ENCODE assay signal across 19 cellular contexts in the genomic region with DNA sequence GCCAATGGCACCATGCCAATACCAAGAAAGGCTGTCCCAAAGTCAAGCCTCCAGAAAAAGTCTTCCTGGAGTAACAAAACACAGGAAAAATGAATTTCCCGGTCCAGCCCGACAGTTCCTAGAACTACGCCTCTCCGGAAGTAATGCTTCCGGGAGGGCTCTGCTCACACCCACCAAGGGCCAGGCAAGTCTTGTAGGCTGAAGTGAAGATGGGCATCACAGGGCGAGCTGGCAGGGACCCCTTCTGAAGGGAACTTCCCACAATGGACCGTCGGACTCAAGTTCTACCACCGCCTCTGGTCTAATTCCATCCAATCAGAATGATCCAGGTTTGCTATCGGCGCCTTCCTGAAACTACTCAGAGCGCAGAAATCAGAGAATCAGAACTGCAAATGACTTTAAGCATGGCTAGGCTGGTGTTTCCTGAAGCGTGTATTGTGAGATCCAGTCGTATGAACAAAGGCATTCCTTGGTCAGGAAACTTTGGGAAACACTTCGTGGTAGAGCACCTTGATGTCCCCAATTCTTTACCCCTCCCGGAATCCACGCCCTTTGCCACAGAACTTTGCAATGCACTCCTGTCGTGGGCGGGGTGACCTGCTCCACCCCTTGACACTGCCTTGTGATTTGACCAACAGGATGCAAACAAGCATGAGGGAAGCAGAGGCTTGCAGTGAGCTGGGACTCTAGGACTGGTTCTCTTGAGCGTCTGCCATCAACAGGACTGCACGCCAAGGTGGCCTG.
A peak's percentile ranks its signal among the peaks of the same experiment; 100 is the strongest.
DNase-seq lines count a peak whose midpoint lies in the region; FAIRE-seq and TF ChIP-seq lines count a peak whose summit lies in the region.
"Had no signal": no experiment of that assay in that cellular context is flagged by ENCODE, and none has a peak within 500 bp of the region (broad histone marks: within the 10 kb centered on the region; RNA-seq: fewer than 3 reads in every experiment).

No MANE protein-coding gene starts in this region.

- H4K5ac ChIP-seq in H1 (ENCODE audit: insufficient read length, low read depth, low read length) (no peak overlapping the region), mesendoderm (ENCODE audit: low read length) (no peak overlapping the region)

- TF ChIP-seq POLR2A in H1 (IDR thresholded peaks at IDR 0.05; ENCODE audit: control extremely low read depth in 1 of 2, low read depth in 2 of 2, low read length in 2 of 2) = no peak

- no peak for TF ChIP-seq EP300 in H1 (IDR thresholded peaks at IDR 0.05; ENCODE audit: borderline replicate concordance in 1 of 2, low read depth in 2 of 2, low read length in 2 of 2)

- H3K18ac ChIP-seq in H1 (ENCODE audit: extremely low read depth, low read length) (no peak overlapping the region; the same call in 1 of the 2 replicates), mesendoderm (ENCODE audit: low read length) (no peak overlapping the region)

- no peak overlapping the region for H2AFZ ChIP-seq in H1 (ENCODE audit: low read length)
- H2AFZ ChIP-seq: GM23248 had no signal

- TF ChIP-seq RAD21 in H1 (IDR thresholded peaks at IDR 0.05 in 1 of 2, conservative IDR thresholded peaks at IDR 0.05 in 1 of 2; ENCODE audit: low read depth in 2 of 2, low read length in 2 of 2) = no peak

- no peak overlapping the region for H2AK5ac ChIP-seq in H1 (ENCODE audit: low read depth, low read length)
- no peak overlapping the region for H2AK5ac ChIP-seq in mesendoderm (ENCODE audit: low read length)

- H3K23ac ChIP-seq in H1 (ENCODE audit: insufficient read length) = no peak overlapping the region
- no peak overlapping the region for H3K23ac ChIP-seq in mesendoderm (ENCODE audit: low read length)

- CTCF ChIA-PET in H1 (lab: Charles Lee; ENCODE audit: partially characterized antibody) = no interaction called here

- H2BK120ac ChIP-seq in H1 (replicated peaks; ENCODE audit: low read depth, low read length) (no peak overlapping the region), mesendoderm (ENCODE audit: low read depth, low read length) (no peak overlapping the region)

- H3K4me3 ChIP-seq in BLaER1 treated with 17β-estradiol and CSF1 and Interleukin-3, amounts not matched to agents 10 nM and 100 nM = no peak overlapping the region
- H3K4me3 ChIP-seq in H1 (ENCODE audit: extremely low read depth in 1 of 4, insufficient read depth in 2 of 4, low read depth in 3 of 4, low read length in 4 of 4) (no peak overlapping the region), mesendoderm (ENCODE audit: low read length) (no peak overlapping the region)
- H3K4me3 ChIP-seq: GM23248, left lung, thoracic aorta had no signal

- H3K56ac ChIP-seq in H1 (replicated peaks; ENCODE audit: insufficient read length, low read depth, low read length) (no peak overlapping the region), mesendoderm (ENCODE audit: low read length) (peak overlapping the region; percentile 64)

- no peaks in the 10 kb centered on the region for H3K36me3 ChIP-seq in BLaER1 treated with 17β-estradiol and CSF1 and Interleukin-3, amounts not matched to agents 10 nM and 100 nM
- H3K36me3 ChIP-seq in H1 (ENCODE audit: control insufficient read depth in 2 of 4, insufficient read depth in 4 of 4, low read length in 3 of 4) (no peaks in the 10 kb centered on the region), mesendoderm (ENCODE audit: control insufficient read depth, insufficient read depth, low read length) (no peaks in the 10 kb centered on the region)
- H3K36me3 ChIP-seq: left lung, thoracic aorta had no signal

- POLR2A ChIA-PET in H1 (lab: Charles Lee; ENCODE audit: partially characterized antibody) = no interaction called here

- 85% methylated on average over 20 of the region's 21 CpGs; no CpG with 5 or more reads in 1 of the 2 experiments for WGBS in H1 (ENCODE audit: extremely low coverage in 1 of 2, insufficient coverage in 1 of 2, insufficient read length in 1 of 2, insufficient replicate concordance in 2 of 2, low coverage in 1 of 2, low lambda C conversion rate in 2 of 2, missing lambda C conversion rate in 1 of 2), 2 experiments
- no CpG with 5 or more reads among the region's 21 CpGs for WGBS in mesendoderm (ENCODE audit: extremely low coverage, insufficient coverage, low lambda C conversion rate)

- H2BK5ac ChIP-seq in H1 (ENCODE audit: low read depth, low read length) (peak overlapping the region; percentile 15; the same call in 1 of the 2 replicates), mesendoderm (ENCODE audit: low read length) (no peak overlapping the region)

- no peak for TF ChIP-seq CTCF in H1 (IDR thresholded peaks at IDR 0.05; ENCODE audit: control extremely low read depth in 1 of 3, insufficient read depth in 1 of 3, low read depth in 1 of 3, low read length in 3 of 3)

- H3K4me2 ChIP-seq in BLaER1 treated with 17β-estradiol and CSF1 and Interleukin-3, amounts not matched to agents 10 nM and 100 nM = peak overlapping the region; percentile 42 to 75 (median 64)
- H3K4me2 ChIP-seq in H1 (ENCODE audit: insufficient read depth in 1 of 2, low read depth in 2 of 2, low read length in 2 of 2) = 0 out of 4 replicates have a peak overlapping the region, but pooled peaks of 1 of the 2 experiments have one; percentile 47
- H3K4me2 ChIP-seq in mesendoderm (ENCODE audit: low read length) = no peak overlapping the region

- H4K8ac ChIP-seq in H1 (ENCODE audit: extremely low read depth, insufficient read depth, low read length) (no peak overlapping the region), mesendoderm (ENCODE audit: low read depth, low read length) (no peak overlapping the region)

- no peak overlapping the region for H2BK15ac ChIP-seq in H1 (ENCODE audit: low read length)
- H2BK15ac ChIP-seq in mesendoderm (replicated peaks; ENCODE audit: low read depth) = no peak overlapping the region

- H2BK12ac ChIP-seq in H1 (ENCODE audit: low read depth, low read length) = peak overlapping the region; percentile 87; the same call in 1 of the 2 replicates

- no peak overlapping the region for H4K91ac ChIP-seq in H1 (replicated peaks; ENCODE audit: insufficient read length, low read length)

- H3K79me2 ChIP-seq in H1 (ENCODE audit: control insufficient read depth in 1 of 2, insufficient read depth in 2 of 2, low read length in 2 of 2) (no peaks in the 10 kb centered on the region), mesendoderm (ENCODE audit: control insufficient read depth, insufficient read depth, low read length) (no peaks in the 10 kb centered on the region)

- peaks cover 27 to 40% (median 31%) of the 10 kb centered on the region in 11 experiments for H3K9me3 ChIP-seq in BLaER1 treated with 17β-estradiol and CSF1 and Interleukin-3, amounts not matched to agents 10 nM and 100 nM (replicated peaks in 1 of 11)
- peaks cover 0 to 8% of the 10 kb centered on the region in 2 experiments; a peak in 1 of 4 replicates for H3K9me3 ChIP-seq in H1 (ENCODE audit: insufficient read depth in 2 of 2, low read depth in 1 of 2, low read length in 1 of 2)
- H3K9me3 ChIP-seq: thoracic aorta had no signal

- DNase-seq in HT-29 (ENCODE audit: low spot score) = peak; percentile 51
- DNase-seq in H1 (ENCODE audit: low read depth in 1 of 2, low spot score in 2 of 2) = no peak
- DNase-seq in mesendoderm = no peak
- no peak for DNase-seq in T1000 (lab: John Stamatoyannopoulos, UW)
- no peak for DNase-seq in SHP77 treated with DMSO at 0.1 percent for 48 hours (lab: John Stamatoyannopoulos, UW)
- no peak for DNase-seq in MV-4-11 (lab: John Stamatoyannopoulos, UW)
- no peak for DNase-seq in HuH-7.5 (ENCODE audit: low spot score)
- DNase-seq: activated B cell treated with CpG ODN at 0.5 μM for 24 hours, foreskin keratinocyte, GM23248, left lung, MM.1S, NCI-H1694, nucleus accumbens, SIG-M5 had no signal

- peaks cover 7 to 28% (median 25%) of the 10 kb centered on the region in 10 experiments for H3K4me1 ChIP-seq in BLaER1 treated with 17β-estradiol and CSF1 and Interleukin-3, amounts not matched to agents 10 nM and 100 nM
- H3K4me1 ChIP-seq in H1 (replicated peaks in 1 of 4; ENCODE audit: control insufficient read depth in 3 of 4, insufficient read depth in 4 of 4, low read length in 3 of 4) = peaks cover 3 to 18% (median 10%) of the 10 kb centered on the region in 4 experiments
- H3K4me1 ChIP-seq in mesendoderm (ENCODE audit: control insufficient read depth, low read depth, low read length) = no peaks in the 10 kb centered on the region
- H3K4me1 ChIP-seq: left lung had no signal

- no peak overlapping the region for H3K14ac ChIP-seq in H1 (ENCODE audit: insufficient read length)

- H3K4ac ChIP-seq in H1 (replicated peaks; ENCODE audit: insufficient read length, low read depth, low read length) (no peak overlapping the region), mesendoderm (ENCODE audit: low read depth, low read length) (no peak overlapping the region)

- H4K20me1 ChIP-seq in BLaER1 treated with 17β-estradiol and CSF1 and Interleukin-3, amounts not matched to agents 10 nM and 100 nM = no peaks in the 10 kb centered on the region
- no peaks in the 10 kb centered on the region for H4K20me1 ChIP-seq in H1 (replicated peaks in 1 of 2; ENCODE audit: control insufficient read depth in 1 of 2, insufficient read depth in 2 of 2, low read length in 2 of 2)

- H3K9ac ChIP-seq in BLaER1 treated with 17β-estradiol and CSF1 and Interleukin-3, amounts not matched to agents 10 nM and 100 nM = no peak overlapping the region; a peak in 1 of 22 replicates
- H3K9ac ChIP-seq in H1 (replicated peaks in 1 of 4; ENCODE audit: extremely low read depth in 1 of 4, low read depth in 3 of 4, low read length in 3 of 4) (no peak overlapping the region), mesendoderm (ENCODE audit: low read length) (no peak overlapping the region)
- H3K9ac ChIP-seq: GM23248 had no signal

- H2BK20ac ChIP-seq in H1 (ENCODE audit: low read length) = no peak overlapping the region

- FAIRE-seq in H1 (lab: Jason Lieb, UNC) = no peak
- FAIRE-seq: bronchial epithelial cell had no signal

- peak overlapping the region in 3 of 11 experiments; percentile 25 to 41 (median 33); a peak in 3 of 22 replicates for H3K27ac ChIP-seq in BLaER1 treated with 17β-estradiol and CSF1 and Interleukin-3, amounts not matched to agents 10 nM and 100 nM
- H3K27ac ChIP-seq in H1 (ENCODE audit: low read depth, low read length) (no peak overlapping the region), mesendoderm (ENCODE audit: low read depth, low read length) (no peak overlapping the region)
- H3K27ac ChIP-seq: epithelial cell of prostate, foreskin keratinocyte, GM23248, left lung, thoracic aorta had no signal

- H3K23me2 ChIP-seq in H1 (ENCODE audit: low read depth, low read length) = no peaks in the 10 kb centered on the region

- H3K79me1 ChIP-seq in H1 (ENCODE audit: low read depth, low read length) = no peaks in the 10 kb centered on the region
- no peaks in the 10 kb centered on the region for H3K79me1 ChIP-seq in mesendoderm (ENCODE audit: low read length)

- no peaks in the 10 kb centered on the region for H3K27me3 ChIP-seq in BLaER1 treated with 17β-estradiol and CSF1 and Interleukin-3, amounts not matched to agents 10 nM and 100 nM
- peaks cover 0 to 2% (median 0%) of the 10 kb centered on the region in 4 experiments; a peak in 1 of 7 replicates for H3K27me3 ChIP-seq in H1 (replicated peaks in 1 of 4; ENCODE audit: control insufficient read depth in 3 of 4, extremely low read depth in 1 of 4, insufficient read depth in 3 of 4, low read length in 3 of 4)
- no peaks in the 10 kb centered on the region for H3K27me3 ChIP-seq in mesendoderm (ENCODE audit: insufficient read depth, low read length, poor library complexity)
- H3K27me3 ChIP-seq: foreskin keratinocyte, left lung had no signal

TF ChIP-seq in H1, 55 proteins besides CTCF, POLR2A, EP300 and RAD21 (continues in another document):
- TF ChIP-seq KDM5A (IDR thresholded peaks at IDR 0.05; ENCODE audit: low read length) = no peak
